21 cellular contexts compared by ENCODE assay signal in genomic region chr10:120570418-120570817, GRCh38.
"Had no signal": no experiment of that assay in that cellular context is flagged by ENCODE, and none has a peak within 500 bp of the region (broad histone marks: within the 10 kb centered on the region; RNA-seq: fewer than 3 reads in every experiment).

No MANE protein-coding gene starts in this region.

- H3K4me1 Mint-ChIP-seq: immature natural killer cell; naive thymus-derived CD8-positive, alpha-beta T cell had no signal

- H3K4me3 Mint-ChIP-seq: immature natural killer cell; naive thymus-derived CD8-positive, alpha-beta T cell had no signal

- ATAC-seq: left cardiac atrium; lower lobe of right lung; naive thymus-derived CD8-positive, alpha-beta T cell; psoas muscle had no signal

- H3K4me3 ChIP-seq: dorsolateral prefrontal cortex, left ventricle myocardium inferior, lower lobe of right lung, ovary, psoas muscle, stomach, thyroid gland, vagina had no signal

- H3K9me3 Mint-ChIP-seq: immature natural killer cell had no signal

- DNase-seq: dorsolateral prefrontal cortex; effector CD8-positive, alpha-beta T cell; hypothalamus; immature natural killer cell; left cardiac atrium; left ventricle myocardium inferior; lower lobe of right lung; naive thymus-derived CD8-positive, alpha-beta T cell; occipital lobe; ovary; posterior cingulate gyrus; psoas muscle; retina; small intestine; stimulated activated CD4-positive, alpha-beta T cell treated with anti-CD3 and anti-CD28 coated beads, Interleukin-15, amount 100 ng/mL, for 24 hours; stimulated activated CD4-positive, alpha-beta T cell treated with anti-CD3 and anti-CD28 coated beads, Interleukin-2, amount 100 ng/mL, for 48 hours; stimulated activated naive CD4-positive, alpha-beta T cell treated with Interleukin-2 at 50 U/mL for 16 hours; stomach; thyroid gland; trophoblast cell had no signal

- H3K36me3 Mint-ChIP-seq: immature natural killer cell; naive thymus-derived CD8-positive, alpha-beta T cell had no signal

- H3K27ac Mint-ChIP-seq: naive thymus-derived CD8-positive, alpha-beta T cell had no signal
